ENCODE assay signal across 7 cellular contexts in the genomic region with DNA sequence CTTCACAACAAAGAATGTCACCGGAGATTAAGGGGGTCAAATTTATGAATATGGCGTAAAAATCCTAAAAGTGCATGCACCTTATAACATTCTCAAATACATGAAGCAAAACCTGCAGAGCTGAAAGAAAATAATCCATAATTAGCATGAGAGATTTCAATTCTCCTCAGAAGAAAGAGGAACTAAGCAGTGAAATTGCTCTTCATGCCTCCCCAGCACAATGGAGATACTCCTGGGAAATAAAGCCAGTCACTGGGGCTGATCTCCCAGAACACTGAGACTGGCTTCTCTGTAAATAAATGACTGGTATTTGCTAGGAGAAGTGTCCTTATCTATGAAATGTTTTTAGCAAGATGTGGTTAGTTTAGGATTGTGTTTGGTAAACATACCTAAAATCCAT.
ATAC-seq lines count a peak whose summit lies in the region.
"Not testable (repeated sequence)": the region's sequence is repeated elsewhere in the genome, so short reads cannot be mapped to it uniquely, and the experiment has no call there.

No MANE protein-coding gene starts in this region.

- not testable (repeated sequence) for H3K4me1 Mint-ChIP-seq in stimulated activated memory B cell treated with anti-CD40 and anti-IgM and Interleukin-4, amounts not matched to agents 10 μg/mL and 1 μg/mL and 100 μg/mL, for 72 hours

- H3K36me3 Mint-ChIP-seq in stimulated activated memory B cell treated with anti-CD40 and anti-IgM and Interleukin-4, amounts not matched to agents 10 μg/mL and 1 μg/mL and 100 μg/mL, for 72 hours: not testable (repeated sequence)

- H3K27ac Mint-ChIP-seq in stimulated activated memory B cell treated with anti-CD40 and anti-IgM and Interleukin-4, amounts not matched to agents 10 μg/mL and 1 μg/mL and 100 μg/mL, for 72 hours: not testable (repeated sequence)

- not testable (repeated sequence) for H3K9me3 Mint-ChIP-seq in stimulated activated memory B cell treated with anti-CD40 and anti-IgM and Interleukin-4, amounts not matched to agents 10 μg/mL and 1 μg/mL and 100 μg/mL, for 72 hours

- ATAC-seq in GM18511 (IDR thresholded peaks at IDR 0.05; ENCODE audit: unreplicated experiment): peak; percentile 60
- ATAC-seq in GM19395 (IDR thresholded peaks at IDR 0.05; ENCODE audit: unreplicated experiment): peak; percentile 66
- ATAC-seq in GM21619 (IDR thresholded peaks at IDR 0.05; ENCODE audit: unreplicated experiment): peak; percentile 40
- ATAC-seq in HG02642 (IDR thresholded peaks at IDR 0.05; ENCODE audit: poor library complexity, unreplicated experiment): peak; percentile 29
- ATAC-seq in HG02852 (IDR thresholded peaks at IDR 0.05; ENCODE audit: unreplicated experiment): peak; percentile 29
- peak; percentile 52 for ATAC-seq in HG03460 (IDR thresholded peaks at IDR 0.05; ENCODE audit: unreplicated experiment)
- ATAC-seq in stimulated activated memory B cell treated with anti-CD40 and anti-IgM and Interleukin-4, amounts not matched to agents 10 μg/mL and 1 μg/mL and 100 μg/mL, for 72 hours: peak; percentile 50

- not testable (repeated sequence) for H3K27me3 Mint-ChIP-seq in stimulated activated memory B cell treated with anti-CD40 and anti-IgM and Interleukin-4, amounts not matched to agents 10 μg/mL and 1 μg/mL and 100 μg/mL, for 72 hours

- not testable (repeated sequence) for H3K4me3 Mint-ChIP-seq in stimulated activated memory B cell treated with anti-CD40 and anti-IgM and Interleukin-4, amounts not matched to agents 10 μg/mL and 1 μg/mL and 100 μg/mL, for 72 hours

Comparison
In these comparisons a context has a peak if more than half of its experiments do, and no peak if none do; other contexts are left out.
1. Peak in every context shown above with its lines: ATAC-seq.